Comparison of ENCODE assay signal across 2 cellular contexts in genomic region chr17:8124350-8125195, GRCh38.
TF ChIP-seq lines count a peak whose summit lies in the region.

No MANE protein-coding gene starts in this region.

TF ChIP-seq in A549, 52 proteins besides CTCF, POLR2A, EP300 and RAD21 (continued from another document):
- TF ChIP-seq USF2 (IDR thresholded peaks at IDR 0.05) (peak; percentile 33; the same call in 1 of the 2 replicates), SMC3 (IDR thresholded peaks at IDR 0.05) (no peak)

TF ChIP-seq in GM23338, 12 proteins besides CTCF, POLR2A, EP300 and RAD21:
- TF ChIP-seq REST (IDR thresholded peaks at IDR 0.05; ENCODE audit: unreplicated experiment) (no peak), EZH2 (IDR thresholded peaks at IDR 0.05; ENCODE audit: low read depth, unreplicated experiment) (peak; percentile 72), ETS1 (IDR thresholded peaks at IDR 0.05) (no peak), ZNF114 (CRISPR knock-in tag; IDR thresholded peaks at IDR 0.05) (no peak)
